ENCODE assay signal across 27 cellular contexts in genomic region chr6:105310947-105311346, GRCh38.
"Had no signal": no experiment of that assay in that cellular context is flagged by ENCODE, and none has a peak within 500 bp of the region (broad histone marks: within the 10 kb centered on the region; RNA-seq: fewer than 3 reads in every experiment).

No MANE protein-coding gene starts in this region.

- H3K27ac Mint-ChIP-seq: activated CD4-positive, alpha-beta memory T cell treated with anti-CD3 and anti-CD28 coated beads for 36 hours; activated CD4-positive, alpha-beta T cell treated with anti-CD3 and anti-CD28 coated beads for 36 hours; activated CD4-positive, alpha-beta T cell treated with anti-CD3 and anti-CD28 coated beads, Interleukin-2, amount 10 ng/mL, durations not matched to agents 24 days and 14 days; activated CD8-positive, alpha-beta T cell treated with anti-CD3 and anti-CD28 coated beads, Interleukin-2, amount 10 ng/mL, durations not matched to agents 7 days and 5 days; activated naive CD8-positive, alpha-beta T cell; activated T-cell treated with anti-CD3 and anti-CD28 coated beads, Interleukin-2, amount 50 U/mL, for 24 hours; activated T-cell treated with anti-CD3 and anti-CD28 coated beads, Interleukin-2, amount 50 U/mL, for 72 hours; effector memory CD8-positive, alpha-beta T cell had no signal

- H3K9me3 Mint-ChIP-seq: activated CD4-positive, alpha-beta memory T cell treated with anti-CD3 and anti-CD28 coated beads for 36 hours; activated CD4-positive, alpha-beta T cell treated with anti-CD3 and anti-CD28 coated beads, Interleukin-2, amount 10 ng/mL, durations not matched to agents 24 days and 14 days; activated T-cell treated with anti-CD3 and anti-CD28 coated beads, Interleukin-2, amount 50 U/mL, for 24 hours; activated T-cell treated with anti-CD3 and anti-CD28 coated beads, Interleukin-2, amount 50 U/mL, for 72 hours; central memory CD8-positive, alpha-beta T cell; effector memory CD8-positive, alpha-beta T cell had no signal

- H3K36me3 ChIP-seq: brain microvascular endothelial cell had no signal

- DNase-seq: activated CD4-positive, alpha-beta memory T cell treated with anti-CD3 and anti-CD28 coated beads for 36 hours; activated CD4-positive, alpha-beta T cell treated with anti-CD3 and anti-CD28 coated beads for 36 hours; activated CD4-positive, alpha-beta T cell treated with anti-CD3 and anti-CD28 coated beads, Interleukin-2, amount 10 ng/mL, durations not matched to agents 24 days and 14 days; activated CD4-positive, CD25-positive, alpha-beta regulatory T cell; activated CD4-positive, CD25-positive, alpha-beta regulatory T cell treated with anti-CD3 and anti-CD28 coated beads, Interleukin-2, amount 50 U/mL, for 72 hours; activated CD8-positive, alpha-beta memory T cell treated with anti-CD3 and anti-CD28 coated beads, Interleukin-2, amount 50 U/mL, for 48 hours; activated CD8-positive, alpha-beta T cell treated with anti-CD3 and anti-CD28 coated beads, Interleukin-2, amount 10 ng/mL, durations not matched to agents 7 days and 5 days; activated gamma-delta T cell; activated naive CD4-positive, alpha-beta T cell; activated naive CD4-positive, alpha-beta T cell treated with anti-CD3 and anti-CD28 coated beads, Interleukin-2, amount 50 U/mL, for 16 hours; activated T-cell treated with anti-CD3 and anti-CD28 coated beads for 4 hours; activated T-cell treated with anti-CD3 and anti-CD28 coated beads, Interleukin-2, amount 50 U/mL, for 24 hours; activated T-cell treated with anti-CD3 and anti-CD28 coated beads, Interleukin-2, amount 50 U/mL, for 72 hours; amniotic stem cell; anterior cingulate cortex; brain microvascular endothelial cell; cortex of kidney; dermis blood vessel endothelial cell; effector CD4-positive, alpha-beta T cell; effector memory CD8-positive, alpha-beta T cell; erythroblast; foreskin keratinocyte; T-helper 2 cell had no signal

- H3K4me3 ChIP-seq: esophagus muscularis mucosa, gastroesophageal sphincter had no signal

- H3K4me1 Mint-ChIP-seq: activated CD4-positive, alpha-beta T cell treated with anti-CD3 and anti-CD28 coated beads for 36 hours; activated CD4-positive, alpha-beta T cell treated with anti-CD3 and anti-CD28 coated beads, Interleukin-2, amount 10 ng/mL, durations not matched to agents 24 days and 14 days; central memory CD8-positive, alpha-beta T cell had no signal

- H3K4me1 ChIP-seq: esophagus muscularis mucosa, foreskin keratinocyte, gastroesophageal sphincter had no signal

- H3K27me3 ChIP-seq: brain microvascular endothelial cell, esophagus muscularis mucosa, foreskin keratinocyte, gastroesophageal sphincter had no signal

- H3K4me3 Mint-ChIP-seq: activated CD4-positive, alpha-beta memory T cell treated with anti-CD3 and anti-CD28 coated beads for 36 hours; activated CD4-positive, alpha-beta T cell treated with anti-CD3 and anti-CD28 coated beads for 36 hours; activated CD4-positive, alpha-beta T cell treated with anti-CD3 and anti-CD28 coated beads, Interleukin-2, amount 10 ng/mL, durations not matched to agents 24 days and 14 days; activated CD8-positive, alpha-beta T cell treated with anti-CD3 and anti-CD28 coated beads, Interleukin-2, amount 10 ng/mL, durations not matched to agents 7 days and 5 days; activated naive CD8-positive, alpha-beta T cell; activated T-cell treated with anti-CD3 and anti-CD28 coated beads, Interleukin-2, amount 50 U/mL, for 24 hours; activated T-cell treated with anti-CD3 and anti-CD28 coated beads, Interleukin-2, amount 50 U/mL, for 72 hours; central memory CD8-positive, alpha-beta T cell; effector memory CD8-positive, alpha-beta T cell had no signal

- H3K9me3 ChIP-seq: esophagus muscularis mucosa, gastroesophageal sphincter had no signal

- ATAC-seq: activated CD4-positive, alpha-beta T cell treated with anti-CD3 and anti-CD28 coated beads for 36 hours; activated CD8-positive, alpha-beta T cell treated with anti-CD3 and anti-CD28 coated beads, Interleukin-2, amount 10 ng/mL, durations not matched to agents 7 days and 5 days; activated T-cell treated with anti-CD3 and anti-CD28 coated beads, Interleukin-2, amount 50 U/mL, for 72 hours; effector memory CD8-positive, alpha-beta T cell; foreskin keratinocyte; gastroesophageal sphincter had no signal

- H3K27ac ChIP-seq: brain microvascular endothelial cell, esophagus muscularis mucosa, foreskin keratinocyte, gastroesophageal sphincter had no signal

- H3K27me3 Mint-ChIP-seq: activated CD4-positive, alpha-beta memory T cell treated with anti-CD3 and anti-CD28 coated beads for 36 hours; activated CD4-positive, alpha-beta T cell treated with anti-CD3 and anti-CD28 coated beads for 36 hours; activated CD4-positive, alpha-beta T cell treated with anti-CD3 and anti-CD28 coated beads, Interleukin-2, amount 10 ng/mL, durations not matched to agents 24 days and 14 days; activated naive CD8-positive, alpha-beta T cell; activated T-cell treated with anti-CD3 and anti-CD28 coated beads, Interleukin-2, amount 50 U/mL, for 24 hours; central memory CD8-positive, alpha-beta T cell; effector memory CD8-positive, alpha-beta T cell had no signal
